Comparison of ENCODE assay signal across 27 cellular contexts in genomic region chrX:117628381-117628780, GRCh38.
"Had no signal": no experiment of that assay in that cellular context is flagged by ENCODE, and none has a peak within 500 bp of the region (broad histone marks: within the 10 kb centered on the region; RNA-seq: fewer than 3 reads in every experiment).

No MANE protein-coding gene starts in this region.

- DNase-seq: colonic mucosa; cortex of kidney; dermis blood vessel endothelial cell; dorsolateral prefrontal cortex; effector CD4-positive, alpha-beta T cell; effector CD8-positive, alpha-beta T cell; effector memory CD4-positive, alpha-beta T cell; effector memory CD8-positive, alpha-beta T cell; endodermal cell; erythroblast; esophagus squamous epithelium; foreskin fibroblast; foreskin keratinocyte; foreskin melanocyte; gastrocnemius medialis; glutamatergic neuron; head of caudate nucleus; heart left ventricle; heart right ventricle had no signal

- H3K27ac ChIP-seq: colonic mucosa, coronary artery, dorsolateral prefrontal cortex, epithelial cell of prostate, esophagus muscularis mucosa, esophagus squamous epithelium, foreskin keratinocyte, gastrocnemius medialis, gastroesophageal sphincter, heart left ventricle, heart right ventricle had no signal

- FAIRE-seq: endometrium, endothelial cell of umbilical vein, frontal cortex had no signal

- H3K36me3 ChIP-seq: colonic mucosa, esophagus muscularis mucosa, esophagus squamous epithelium, gastrocnemius medialis, gastroesophageal sphincter, heart left ventricle, heart right ventricle had no signal

- ATAC-seq: effector memory CD8-positive, alpha-beta T cell; esophagus mucosa; foreskin keratinocyte; gastrocnemius medialis; gastroesophageal sphincter; heart left ventricle; heart right ventricle had no signal

- H3K27me3 ChIP-seq: colonic mucosa, esophagus muscularis mucosa, esophagus squamous epithelium, foreskin keratinocyte, gastrocnemius medialis, gastroesophageal sphincter, heart left ventricle, heart right ventricle had no signal

- H3K9me3 ChIP-seq: colonic mucosa, esophagus muscularis mucosa, gastrocnemius medialis, gastroesophageal sphincter, heart left ventricle, heart right ventricle had no signal

- H3K4me1 ChIP-seq: colonic mucosa, esophagus muscularis mucosa, esophagus squamous epithelium, foreskin keratinocyte, gastrocnemius medialis, gastroesophageal sphincter, heart left ventricle, heart right ventricle had no signal

- H3K4me3 ChIP-seq: colonic mucosa, coronary artery, dorsolateral prefrontal cortex, esophagus muscularis mucosa, esophagus squamous epithelium, gastrocnemius medialis, gastroesophageal sphincter, heart left ventricle, heart right ventricle had no signal
